In the genomic region with DNA sequence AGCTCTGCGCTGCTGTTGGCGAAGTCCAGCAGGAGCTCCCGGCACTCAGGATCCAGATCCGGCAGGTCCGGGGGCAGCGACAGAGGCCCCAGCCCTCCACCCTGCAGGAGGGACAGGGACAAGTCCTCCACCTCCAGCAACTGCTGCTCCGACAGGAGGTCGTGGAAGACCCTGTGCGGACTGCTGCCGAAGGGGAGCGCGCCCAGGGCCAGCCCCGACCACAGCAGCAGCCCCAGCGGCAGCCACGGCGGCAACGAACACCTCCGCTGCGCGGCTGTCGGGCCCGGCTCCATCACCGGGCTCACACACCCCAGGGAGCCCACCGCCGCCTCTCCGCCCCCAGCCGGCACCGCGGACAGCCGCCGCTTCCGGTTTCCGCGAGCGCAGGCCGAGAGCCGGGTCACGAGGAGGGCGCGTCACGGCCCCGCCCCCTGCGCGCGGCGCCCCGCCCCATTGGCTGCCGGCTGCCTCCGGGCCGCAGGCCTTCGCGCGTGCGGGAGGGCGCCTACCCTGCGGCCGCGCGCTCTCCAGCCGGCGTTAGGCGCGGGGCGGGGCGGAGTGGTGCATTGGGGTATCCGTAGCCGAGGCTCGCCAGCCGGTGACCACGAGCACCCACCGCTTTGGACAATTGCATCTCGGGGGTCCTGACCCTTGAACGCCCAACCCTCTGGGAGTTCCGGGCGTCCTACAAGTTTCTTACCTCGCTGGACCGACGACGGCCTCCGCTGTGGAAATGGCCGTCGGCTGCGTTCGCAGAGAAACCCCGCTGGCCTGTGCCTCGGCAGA, we compare ENCODE assay signal across 1 cellular context.
TF ChIP-seq lines count a peak whose summit lies in the region.

TSS of gene OSTM1 (minus strand) at position 383 of the 786 bp plus-strand sequence. CDS start at position 293, 90 bp downstream.

TF ChIP-seq in GM23338, 12 proteins besides CTCF, POLR2A, EP300 and RAD21 (continued from another document):
- TF ChIP-seq, protein P1, sequence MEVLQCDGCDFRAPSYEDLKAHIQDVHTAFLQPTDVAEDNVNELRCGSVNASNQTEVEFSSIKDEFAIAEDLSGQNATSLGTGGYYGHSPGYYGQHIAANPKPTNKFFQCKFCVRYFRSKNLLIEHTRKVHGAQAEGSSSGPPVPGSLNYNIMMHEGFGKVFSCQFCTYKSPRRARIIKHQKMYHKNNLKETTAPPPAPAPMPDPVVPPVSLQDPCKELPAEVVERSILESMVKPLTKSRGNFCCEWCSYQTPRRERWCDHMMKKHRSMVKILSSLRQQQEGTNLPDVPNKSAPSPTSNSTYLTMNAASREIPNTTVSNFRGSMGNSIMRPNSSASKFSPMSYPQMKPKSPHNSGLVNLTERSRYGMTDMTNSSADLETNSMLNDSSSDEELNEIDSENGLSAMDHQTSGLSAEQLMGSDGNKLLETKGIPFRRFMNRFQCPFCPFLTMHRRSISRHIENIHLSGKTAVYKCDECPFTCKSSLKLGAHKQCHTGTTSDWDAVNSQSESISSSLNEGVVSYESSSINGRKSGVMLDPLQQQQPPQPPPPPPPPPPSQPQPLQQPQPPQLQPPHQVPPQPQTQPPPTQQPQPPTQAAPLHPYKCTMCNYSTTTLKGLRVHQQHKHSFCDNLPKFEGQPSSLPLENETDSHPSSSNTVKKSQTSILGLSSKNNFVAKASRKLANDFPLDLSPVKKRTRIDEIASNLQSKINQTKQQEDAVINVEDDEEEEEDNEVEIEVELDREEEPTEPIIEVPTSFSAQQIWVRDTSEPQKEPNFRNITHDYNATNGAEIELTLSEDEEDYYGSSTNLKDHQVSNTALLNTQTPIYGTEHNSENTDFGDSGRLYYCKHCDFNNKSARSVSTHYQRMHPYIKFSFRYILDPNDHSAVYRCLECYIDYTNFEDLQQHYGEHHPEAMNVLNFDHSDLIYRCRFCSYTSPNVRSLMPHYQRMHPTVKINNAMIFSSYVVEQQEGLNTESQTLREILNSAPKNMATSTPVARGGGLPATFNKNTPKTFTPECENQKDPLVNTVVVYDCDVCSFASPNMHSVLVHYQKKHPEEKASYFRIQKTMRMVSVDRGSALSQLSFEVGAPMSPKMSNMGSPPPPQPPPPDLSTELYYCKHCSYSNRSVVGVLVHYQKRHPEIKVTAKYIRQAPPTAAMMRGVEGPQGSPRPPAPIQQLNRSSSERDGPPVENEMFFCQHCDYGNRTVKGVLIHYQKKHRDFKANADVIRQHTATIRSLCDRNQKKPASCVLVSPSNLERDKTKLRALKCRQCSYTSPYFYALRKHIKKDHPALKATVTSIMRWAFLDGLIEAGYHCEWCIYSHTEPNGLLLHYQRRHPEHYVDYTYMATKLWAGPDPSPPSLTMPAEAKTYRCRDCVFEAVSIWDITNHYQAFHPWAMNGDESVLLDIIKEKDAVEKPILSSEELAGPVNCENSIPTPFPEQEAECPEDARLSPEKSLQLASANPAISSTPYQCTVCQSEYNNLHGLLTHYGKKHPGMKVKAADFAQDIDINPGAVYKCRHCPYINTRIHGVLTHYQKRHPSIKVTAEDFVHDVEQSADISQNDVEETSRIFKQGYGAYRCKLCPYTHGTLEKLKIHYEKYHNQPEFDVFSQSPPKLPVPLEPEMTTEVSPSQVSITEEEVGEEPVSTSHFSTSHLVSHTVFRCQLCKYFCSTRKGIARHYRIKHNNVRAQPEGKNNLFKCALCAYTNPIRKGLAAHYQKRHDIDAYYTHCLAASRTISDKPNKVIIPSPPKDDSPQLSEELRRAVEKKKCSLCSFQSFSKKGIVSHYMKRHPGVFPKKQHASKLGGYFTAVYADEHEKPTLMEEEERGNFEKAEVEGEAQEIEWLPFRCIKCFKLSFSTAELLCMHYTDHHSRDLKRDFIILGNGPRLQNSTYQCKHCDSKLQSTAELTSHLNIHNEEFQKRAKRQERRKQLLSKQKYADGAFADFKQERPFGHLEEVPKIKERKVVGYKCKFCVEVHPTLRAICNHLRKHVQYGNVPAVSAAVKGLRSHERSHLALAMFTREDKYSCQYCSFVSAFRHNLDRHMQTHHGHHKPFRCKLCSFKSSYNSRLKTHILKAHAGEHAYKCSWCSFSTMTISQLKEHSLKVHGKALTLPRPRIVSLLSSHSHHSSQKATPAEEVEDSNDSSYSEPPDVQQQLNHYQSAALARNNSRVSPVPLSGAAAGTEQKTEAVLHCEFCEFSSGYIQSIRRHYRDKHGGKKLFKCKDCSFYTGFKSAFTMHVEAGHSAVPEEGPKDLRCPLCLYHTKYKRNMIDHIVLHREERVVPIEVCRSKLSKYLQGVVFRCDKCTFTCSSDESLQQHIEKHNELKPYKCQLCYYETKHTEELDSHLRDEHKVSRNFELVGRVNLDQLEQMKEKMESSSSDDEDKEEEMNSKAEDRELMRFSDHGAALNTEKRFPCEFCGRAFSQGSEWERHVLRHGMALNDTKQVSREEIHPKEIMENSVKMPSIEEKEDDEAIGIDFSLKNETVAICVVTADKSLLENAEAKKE (CRISPR knock-in tag; IDR thresholded peaks at IDR 0.05), result no peak
- TF ChIP-seq CREB1 (CRISPR knock-in tag; IDR thresholded peaks at IDR 0.05; ENCODE audit: low read depth) (peak; percentile 88), NANOG (IDR thresholded peaks at IDR 0.05; ENCODE audit: borderline replicate concordance) (no peak), ZNF114 (CRISPR knock-in tag; IDR thresholded peaks at IDR 0.05) (no peak), POLR2AphosphoS5 (IDR thresholded peaks at IDR 0.05; ENCODE audit: low read depth) (peak; percentile 85)
- TF ChIP-seq, protein P2, sequence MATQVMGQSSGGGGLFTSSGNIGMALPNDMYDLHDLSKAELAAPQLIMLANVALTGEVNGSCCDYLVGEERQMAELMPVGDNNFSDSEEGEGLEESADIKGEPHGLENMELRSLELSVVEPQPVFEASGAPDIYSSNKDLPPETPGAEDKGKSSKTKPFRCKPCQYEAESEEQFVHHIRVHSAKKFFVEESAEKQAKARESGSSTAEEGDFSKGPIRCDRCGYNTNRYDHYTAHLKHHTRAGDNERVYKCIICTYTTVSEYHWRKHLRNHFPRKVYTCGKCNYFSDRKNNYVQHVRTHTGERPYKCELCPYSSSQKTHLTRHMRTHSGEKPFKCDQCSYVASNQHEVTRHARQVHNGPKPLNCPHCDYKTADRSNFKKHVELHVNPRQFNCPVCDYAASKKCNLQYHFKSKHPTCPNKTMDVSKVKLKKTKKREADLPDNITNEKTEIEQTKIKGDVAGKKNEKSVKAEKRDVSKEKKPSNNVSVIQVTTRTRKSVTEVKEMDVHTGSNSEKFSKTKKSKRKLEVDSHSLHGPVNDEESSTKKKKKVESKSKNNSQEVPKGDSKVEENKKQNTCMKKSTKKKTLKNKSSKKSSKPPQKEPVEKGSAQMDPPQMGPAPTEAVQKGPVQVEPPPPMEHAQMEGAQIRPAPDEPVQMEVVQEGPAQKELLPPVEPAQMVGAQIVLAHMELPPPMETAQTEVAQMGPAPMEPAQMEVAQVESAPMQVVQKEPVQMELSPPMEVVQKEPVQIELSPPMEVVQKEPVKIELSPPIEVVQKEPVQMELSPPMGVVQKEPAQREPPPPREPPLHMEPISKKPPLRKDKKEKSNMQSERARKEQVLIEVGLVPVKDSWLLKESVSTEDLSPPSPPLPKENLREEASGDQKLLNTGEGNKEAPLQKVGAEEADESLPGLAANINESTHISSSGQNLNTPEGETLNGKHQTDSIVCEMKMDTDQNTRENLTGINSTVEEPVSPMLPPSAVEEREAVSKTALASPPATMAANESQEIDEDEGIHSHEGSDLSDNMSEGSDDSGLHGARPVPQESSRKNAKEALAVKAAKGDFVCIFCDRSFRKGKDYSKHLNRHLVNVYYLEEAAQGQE (IDR thresholded peaks at IDR 0.05; ENCODE audit: unreplicated experiment), result peak; percentile 51
TF ChIP-seq in GM23338: peak in this region for 3.
